Comparison of ENCODE assay signal across 7 cellular contexts in genomic region chr15:70761931-70762468, GRCh38.
DNase-seq lines count a peak whose midpoint lies in the region; ATAC-seq lines count a peak whose summit lies in the region.

No MANE protein-coding gene starts in this region.

- H3K4me3 ChIP-seq in HUES48 (ENCODE audit: low read depth, low read length) (peak overlapping the region; percentile 90), iPS-18a (ENCODE audit: low read length) (peak overlapping the region; percentile 87)

- H3K27me3 ChIP-seq in HUES48 (ENCODE audit: control insufficient read depth, insufficient read depth, low read length): peaks cover 3% of the 10 kb centered on the region; the same call in 1 of the 2 replicates
- H3K27me3 ChIP-seq in iPS-18a (ENCODE audit: control insufficient read depth, insufficient read depth, low read length): peaks cover 16% of the 10 kb centered on the region

- H3K27ac Mint-ChIP-seq in activated naive CD8-positive, alpha-beta T cell: no peak overlapping the region
- H3K27ac Mint-ChIP-seq in stimulated activated memory B cell treated with anti-CD40 and anti-IgM and Interleukin-4, amounts not matched to agents 10 μg/mL and 1 μg/mL and 100 μg/mL, for 72 hours: no peak overlapping the region

- ATAC-seq in stimulated activated memory B cell treated with anti-CD40 and anti-IgM and Interleukin-4, amounts not matched to agents 10 μg/mL and 1 μg/mL and 100 μg/mL, for 72 hours: no peak

- H3K9ac ChIP-seq in HUES48 (ENCODE audit: low read depth, low read length) (no peak overlapping the region), iPS-18a (ENCODE audit: low read length) (peak overlapping the region; percentile 18)

- H3K27ac ChIP-seq in HUES48 (ENCODE audit: low read depth, low read length): no peak overlapping the region
- H3K27ac ChIP-seq in iPS-18a (ENCODE audit: low read length): no peak overlapping the region

- peaks cover 51% of the 10 kb centered on the region for H3K27me3 Mint-ChIP-seq in activated naive CD8-positive, alpha-beta T cell
- peaks cover 25% of the 10 kb centered on the region for H3K27me3 Mint-ChIP-seq in stimulated activated memory B cell treated with anti-CD40 and anti-IgM and Interleukin-4, amounts not matched to agents 10 μg/mL and 1 μg/mL and 100 μg/mL, for 72 hours

- H3K4me3 Mint-ChIP-seq in activated naive CD8-positive, alpha-beta T cell: peak overlapping the region; percentile 82
- H3K4me3 Mint-ChIP-seq in stimulated activated memory B cell treated with anti-CD40 and anti-IgM and Interleukin-4, amounts not matched to agents 10 μg/mL and 1 μg/mL and 100 μg/mL, for 72 hours: peak overlapping the region; percentile 90

- peaks cover 16% of the 10 kb centered on the region for H3K4me1 Mint-ChIP-seq in activated naive CD8-positive, alpha-beta T cell (ENCODE audit: low read depth)
- H3K4me1 Mint-ChIP-seq in stimulated activated memory B cell treated with anti-CD40 and anti-IgM and Interleukin-4, amounts not matched to agents 10 μg/mL and 1 μg/mL and 100 μg/mL, for 72 hours: peaks cover 6% of the 10 kb centered on the region

- H3K36me3 Mint-ChIP-seq in activated naive CD8-positive, alpha-beta T cell: no peaks in the 10 kb centered on the region
- H3K36me3 Mint-ChIP-seq in stimulated activated memory B cell treated with anti-CD40 and anti-IgM and Interleukin-4, amounts not matched to agents 10 μg/mL and 1 μg/mL and 100 μg/mL, for 72 hours: no peaks in the 10 kb centered on the region

- H3K4me1 ChIP-seq in HUES48 (ENCODE audit: control insufficient read depth, insufficient read depth, low read length): peaks cover 37% of the 10 kb centered on the region
- peaks cover 29% of the 10 kb centered on the region for H3K4me1 ChIP-seq in iPS-18a (ENCODE audit: control insufficient read depth, low read depth, low read length)

- H3K9me3 Mint-ChIP-seq in activated naive CD8-positive, alpha-beta T cell (ENCODE audit: low read depth): no peaks in the 10 kb centered on the region
- H3K9me3 Mint-ChIP-seq in stimulated activated memory B cell treated with anti-CD40 and anti-IgM and Interleukin-4, amounts not matched to agents 10 μg/mL and 1 μg/mL and 100 μg/mL, for 72 hours: no peaks in the 10 kb centered on the region

- DNase-seq in HPDE6-E6E7 (ENCODE audit: extremely low spot score) (no peak), NCI-H524 treated with DMSO at 0.1 percent for 48 hours (lab: John Stamatoyannopoulos, UW) (no peak), NCI-H2081 treated with DMSO at 0.1 percent for 48 hours (lab: John Stamatoyannopoulos, UW) (no peak)

- H3K36me3 ChIP-seq in HUES48 (ENCODE audit: control insufficient read depth, insufficient read depth, low read length) (no peaks in the 10 kb centered on the region), iPS-18a (ENCODE audit: control insufficient read depth, low read depth, low read length) (no peaks in the 10 kb centered on the region)

- H3K9me3 ChIP-seq in HUES48 (ENCODE audit: control insufficient read depth, insufficient read depth, low read length) (no peaks in the 10 kb centered on the region), iPS-18a (ENCODE audit: control insufficient read depth, low read depth, low read length) (no peaks in the 10 kb centered on the region)
